In genomic region chr10:12332572-12333381, GRCh38 we compare ENCODE assay signal across 11 cellular contexts. TPM values are rescaled to one million over a fixed set of nuclear protein-coding genes. Genes with fewer than 3 reads are reported as not detected.
A peak's percentile ranks its signal among the peaks of the same experiment; 100 is the strongest.
DNase-seq lines count a peak whose midpoint lies in the region; ATAC-seq, FAIRE-seq and TF ChIP-seq lines count a peak whose summit lies in the region.
"Had no signal": no experiment of that assay in that cellular context is flagged by ENCODE, and none has a peak within 500 bp of the region (broad histone marks: within the 10 kb centered on the region; RNA-seq: fewer than 3 reads in every experiment).

No MANE protein-coding gene starts in this region.

- H3K4me2 ChIP-seq in PC-3 (ENCODE audit: low read length) = peak overlapping the region; percentile 69

- H2AFZ ChIP-seq in PC-3 (ENCODE audit: low read length) = peak overlapping the region; percentile 75

- intact Hi-C loops in PC-3 (cut with micrococcal nuclease) = loop anchor here (5.0 kb wide), 1 partner anchor 60 kb away; no protein-coding TSS in a partner anchor
- intact Hi-C loops in dendritic cell treated with granulocyte-macrophage colony-stimulating factor and Interleukin-4, amounts not matched to agents 40 ng/mL and 50 ng/mL, for 4 days (cut with micrococcal nuclease) = loop anchor here (5.0 kb wide), 1 partner anchor 70 kb away; no protein-coding TSS in a partner anchor
- intact Hi-C loops in pancreas (cut with DNase I) = no loop called here

- CTCF ChIA-PET in PC-3 (lab: Charles Lee) = no interaction called here

- H3K27me3 ChIP-seq in PC-3 (ENCODE audit: low read length) = no peaks in the 10 kb centered on the region
- no peaks in the 10 kb centered on the region for H3K27me3 ChIP-seq in pancreas

- 78 to 81% methylated on average over 11 of the region's 11 CpGs for WGBS in pancreas, 2 donors

- peak; percentile 47 for DNase-seq in Daoy (ENCODE audit: low read depth)
- DNase-seq in PC-3 = no peak
- no peak for DNase-seq in pancreas
- no peak for DNase-seq in NCI-H446 treated with DMSO at 0.1 percent for 48 hours (lab: John Stamatoyannopoulos, UW)
- no peak for DNase-seq in T-helper 9 cell
- DNase-seq in iPS-NIHi11 (ENCODE audit: low spot score) = no peak
- DNase-seq: H9 had no signal

- no peaks in the 10 kb centered on the region for H3K9me2 ChIP-seq in PC-3 (replicated peaks; ENCODE audit: low read length)

- FAIRE-seq in pancreas (lab: Jason Lieb, UNC) = no peak
- FAIRE-seq: endothelial cell of umbilical vein had no signal

- no peaks in the 10 kb centered on the region for H3K79me2 ChIP-seq in PC-3 (ENCODE audit: low read length)

- H3K9ac ChIP-seq in PC-3 (ENCODE audit: low read length) = peak overlapping the region; percentile 74

- H3K9me3 ChIP-seq in PC-3 (ENCODE audit: low read length) = no peaks in the 10 kb centered on the region
- H3K9me3 ChIP-seq in pancreas = no peaks in the 10 kb centered on the region

- no peaks in the 10 kb centered on the region for H3K27me3 Mint-ChIP-seq in dendritic cell treated with granulocyte-macrophage colony-stimulating factor and Interleukin-4, amounts not matched to agents 40 ng/mL and 50 ng/mL, for 4 days
- H3K27me3 Mint-ChIP-seq: activated naive CD4-positive, alpha-beta T cell treated with anti-CD3 and anti-CD28 coated beads, Interleukin-2, amount 50 U/mL, for 24 hours had no signal

- H3K4me1 ChIP-seq in PC-3 (ENCODE audit: insufficient read depth, low read length) (peaks cover 18% of the 10 kb centered on the region), pancreas (peaks cover 5 to 18% (median 11%) of the 10 kb centered on the region in 3 donors)

- H3K36me3 ChIP-seq in PC-3 (ENCODE audit: low read depth, low read length) = no peaks in the 10 kb centered on the region
- H3K36me3 ChIP-seq in pancreas = no peaks in the 10 kb centered on the region

- no peak overlapping the region for H3K4me3 Mint-ChIP-seq in dendritic cell treated with granulocyte-macrophage colony-stimulating factor and Interleukin-4, amounts not matched to agents 40 ng/mL and 50 ng/mL, for 4 days
- H3K4me3 Mint-ChIP-seq: activated naive CD4-positive, alpha-beta T cell treated with anti-CD3 and anti-CD28 coated beads, Interleukin-2, amount 50 U/mL, for 24 hours; H9 had no signal

- H3K36me3 Mint-ChIP-seq in dendritic cell treated with granulocyte-macrophage colony-stimulating factor and Interleukin-4, amounts not matched to agents 40 ng/mL and 50 ng/mL, for 4 days (ENCODE audit: low read depth) = no peaks in the 10 kb centered on the region
- H3K36me3 Mint-ChIP-seq: activated naive CD4-positive, alpha-beta T cell treated with anti-CD3 and anti-CD28 coated beads, Interleukin-2, amount 50 U/mL, for 24 hours had no signal

- POLR2A ChIA-PET in PC-3 (lab: Charles Lee; ENCODE audit: unreplicated experiment) = interaction anchor here (0.7 kb wide), 1 partner anchor 61 kb away, joined by 23 read pairs; no protein-coding TSS in a partner anchor

- no peaks in the 10 kb centered on the region for H4K20me1 ChIP-seq in PC-3 (ENCODE audit: low read length)

- ATAC-seq in PC-3 (no peak), pancreas (peak in 1 of 4 donors; percentile 4), GM21723 (IDR thresholded peaks at IDR 0.05; ENCODE audit: unreplicated experiment) (no peak)

- H3K27ac ChIP-seq in PC-3 (ENCODE audit: low read length) (peak overlapping the region; percentile 95), pancreas (peak overlapping the region in 3 of 4 donors; percentile 65 to 81 (median 75))

- no TSS peak for BruUV-seq in PC-3 (replicated peaks; lab: Mats Ljungman, UMichigan)

- no peak for TF ChIP-seq CTCF in PC-3 (conservative IDR thresholded peaks at IDR 0.05; ENCODE audit: low read depth, low read length)
- TF ChIP-seq CTCF in pancreas (IDR thresholded peaks at IDR 0.05) = no peak

- peak overlapping the region; percentile 49 for H3K4me3 ChIP-seq in PC-3 (ENCODE audit: low read length)
- no peak overlapping the region for H3K4me3 ChIP-seq in pancreas

- H3F3A ChIP-seq in PC-3 (ENCODE audit: low read length, unreplicated experiment) = no peaks in the 10 kb centered on the region

- peak overlapping the region; percentile 89 for H3K27ac Mint-ChIP-seq in dendritic cell treated with granulocyte-macrophage colony-stimulating factor and Interleukin-4, amounts not matched to agents 40 ng/mL and 50 ng/mL, for 4 days
- H3K27ac Mint-ChIP-seq: activated naive CD4-positive, alpha-beta T cell treated with anti-CD3 and anti-CD28 coated beads, Interleukin-2, amount 50 U/mL, for 24 hours had no signal

- no peaks in the 10 kb centered on the region for H3K9me3 Mint-ChIP-seq in dendritic cell treated with granulocyte-macrophage colony-stimulating factor and Interleukin-4, amounts not matched to agents 40 ng/mL and 50 ng/mL, for 4 days
- H3K9me3 Mint-ChIP-seq: activated naive CD4-positive, alpha-beta T cell treated with anti-CD3 and anti-CD28 coated beads, Interleukin-2, amount 50 U/mL, for 24 hours; H9 had no signal

- peaks cover 24% of the 10 kb centered on the region for H3K4me1 Mint-ChIP-seq in dendritic cell treated with granulocyte-macrophage colony-stimulating factor and Interleukin-4, amounts not matched to agents 40 ng/mL and 50 ng/mL, for 4 days (ENCODE audit: low read depth)
- H3K4me1 Mint-ChIP-seq: activated naive CD4-positive, alpha-beta T cell treated with anti-CD3 and anti-CD28 coated beads, Interleukin-2, amount 50 U/mL, for 24 hours had no signal

RNA-seq across cellular contexts. Expression of gene CAMK1D, which starts 16.6 kb away (rescaled TPM):
- 4.9 and 6.1 TPM in 2 replicates for total RNA-seq in Daoy (2014; rRNA removed; shearing (Covaris generic))
- 1.3 and 2.1 TPM in 2 replicates for total RNA-seq in PC-3 (2014; rRNA removed)
- total RNA-seq in pancreas = 10 to 100 TPM; 20.2 to 30.1 (median 24.2) TPM
- polyA plus RNA-seq in pancreas = 1 to 10 TPM; 2.9 to 6.3 TPM

Comparison
In these comparisons a context has a peak if more than half of its experiments do, and no peak if none do; other contexts are left out.
1. intact Hi-C loops: an anchor here in PC-3 (5.0 kb wide) and dendritic cell treated with granulocyte-macrophage colony-stimulating factor and Interleukin-4, amounts not matched to agents 40 ng/mL and 50 ng/mL, for 4 days (5.0 kb wide); none called in pancreas.